14 cellular contexts compared by ENCODE assay signal in the genomic region with DNA sequence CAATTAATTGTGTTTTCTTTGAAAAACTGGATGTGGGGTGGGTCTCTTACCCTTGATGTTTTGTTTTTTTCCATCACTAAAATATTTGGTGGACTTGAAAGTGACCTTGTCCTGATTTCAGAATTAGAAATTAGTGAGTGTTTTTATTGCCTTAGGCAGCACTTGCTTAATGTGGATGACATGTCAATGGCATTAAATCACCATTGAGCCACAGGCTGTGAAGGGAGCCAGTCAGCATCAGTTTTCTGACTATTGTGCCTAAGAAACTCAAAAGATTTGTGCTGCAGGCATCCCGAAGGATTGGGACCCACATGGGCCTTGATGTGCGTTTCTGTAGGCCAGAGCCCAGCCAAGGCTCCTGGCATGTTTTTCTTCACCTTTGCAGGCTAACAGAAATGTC. TPM values are rescaled to one million over a fixed set of nuclear protein-coding genes. Genes with fewer than 3 reads are reported as not detected.
DNase-seq lines count a peak whose midpoint lies in the region; ATAC-seq and TF ChIP-seq lines count a peak whose summit lies in the region.
"Had no signal": no experiment of that assay in that cellular context is flagged by ENCODE, and none has a peak within 500 bp of the region (broad histone marks: within the 10 kb centered on the region; RNA-seq: fewer than 3 reads in every experiment).

No MANE protein-coding gene starts in this region.

- in situ Hi-C loops in GM23248 (cut with MboI) = no loop called here

- no peaks in the 10 kb centered on the region for H3K9me2 ChIP-seq in GM23248 (ENCODE audit: insufficient read depth)

- peaks cover 20% of the 10 kb centered on the region for H3K4me1 Mint-ChIP-seq in activated naive CD8-positive, alpha-beta T cell treated with anti-CD3 and anti-CD28 coated beads for 36 hours

- no peak overlapping the region for H3K27ac Mint-ChIP-seq in activated naive CD8-positive, alpha-beta T cell treated with anti-CD3 and anti-CD28 coated beads for 36 hours
- H3K27ac Mint-ChIP-seq: activated naive CD4-positive, alpha-beta T cell treated with anti-CD3 and anti-CD28 coated beads, Interleukin-2, amount 50 U/mL, for 24 hours had no signal

- H3K9me3 ChIP-seq in GM23248 (ENCODE audit: low read depth) (no peaks in the 10 kb centered on the region), OCI-LY3 (ENCODE audit: insufficient read depth, low read length) (peaks cover 4% of the 10 kb centered on the region; the same call in 1 of the 2 replicates), subcutaneous abdominal adipose tissue (ENCODE audit: control insufficient read depth in 5 of 5, low read length in 5 of 5) (no peaks in the 10 kb centered on the region)

- no peak for ATAC-seq in GM19455 (IDR thresholded peaks at IDR 0.05; ENCODE audit: unreplicated experiment)
- ATAC-seq: left colon had no signal

- DNase-seq in GM23248 = peak; percentile 6
- no peak for DNase-seq in RKO (ENCODE audit: low spot score)
- DNase-seq in pons (ENCODE audit: low spot score) = no peak
- no peak for DNase-seq in activated naive CD8-positive, alpha-beta T cell treated with anti-CD3 and anti-CD28 coated beads for 36 hours
- DNase-seq: Calu3; left colon; NCI-H2081; stimulated activated CD4-positive, alpha-beta T cell treated with anti-CD3 and anti-CD28 coated beads, Interleukin-4, amount 100 ng/mL, for 1 hour had no signal

- H3K79me2 ChIP-seq in GM23248 (ENCODE audit: insufficient read depth) (peaks cover 92% of the 10 kb centered on the region), OCI-LY3 (ENCODE audit: low read length) (peaks cover 91% of the 10 kb centered on the region)

- H3K36me3 ChIP-seq in GM23248 (ENCODE audit: low read depth) = no peaks in the 10 kb centered on the region; the same call in 1 of the 2 replicates
- peaks cover 59% of the 10 kb centered on the region for H3K36me3 ChIP-seq in OCI-LY3 (replicated peaks; ENCODE audit: low read depth, low read length)
- peaks cover 0 to 7% (median 4%) of the 10 kb centered on the region in 5 donors for H3K36me3 ChIP-seq in subcutaneous abdominal adipose tissue (ENCODE audit: control insufficient read depth in 5 of 5, insufficient read depth in 5 of 5, low read length in 5 of 5)

- no peak overlapping the region for H3K9ac ChIP-seq in GM23248
- peak overlapping the region; percentile 64 for H3K9ac ChIP-seq in OCI-LY3 (ENCODE audit: low read length)
- H3K9ac ChIP-seq in subcutaneous abdominal adipose tissue (ENCODE audit: low read length in 5 of 5) = peak overlapping the region in 1 of 5 donors; percentile 26

- no peak overlapping the region for H2AFZ ChIP-seq in GM23248
- no peak overlapping the region for H2AFZ ChIP-seq in OCI-LY3 (ENCODE audit: low read depth, low read length)

- peaks cover 9% of the 10 kb centered on the region for H3F3A ChIP-seq in GM23248 (ENCODE audit: insufficient read depth)

- no peak overlapping the region for H3K4me3 ChIP-seq in GM23248
- H3K4me3 ChIP-seq in OCI-LY3 (ENCODE audit: low read length) = no peak overlapping the region
- no peak overlapping the region for H3K4me3 ChIP-seq in subcutaneous abdominal adipose tissue (ENCODE audit: low read depth in 1 of 5, low read length in 5 of 5)

- H3K4me2 ChIP-seq in GM23248 (ENCODE audit: unreplicated experiment) = no peak overlapping the region
- peak overlapping the region; percentile 57 for H3K4me2 ChIP-seq in OCI-LY3 (ENCODE audit: low read length)

- H3K4me3 Mint-ChIP-seq in activated naive CD8-positive, alpha-beta T cell treated with anti-CD3 and anti-CD28 coated beads for 36 hours = no peak overlapping the region
- H3K4me3 Mint-ChIP-seq: activated naive CD4-positive, alpha-beta T cell treated with anti-CD3 and anti-CD28 coated beads, Interleukin-2, amount 50 U/mL, for 24 hours; stimulated activated naive CD8-positive, alpha-beta T cell treated with anti-CD3 and anti-CD28 coated beads, Interleukin-15, Interleukin-2, amounts not matched to agents 100 ng/mL and 50 ng/mL, for 24 hours had no signal

- peaks cover 7% of the 10 kb centered on the region for H3K9me3 Mint-ChIP-seq in activated naive CD8-positive, alpha-beta T cell treated with anti-CD3 and anti-CD28 coated beads for 36 hours
- H3K9me3 Mint-ChIP-seq: activated naive CD4-positive, alpha-beta T cell treated with anti-CD3 and anti-CD28 coated beads, Interleukin-2, amount 50 U/mL, for 24 hours had no signal

- peaks cover 21% of the 10 kb centered on the region for H3K36me3 Mint-ChIP-seq in activated naive CD8-positive, alpha-beta T cell treated with anti-CD3 and anti-CD28 coated beads for 36 hours

- 97 to 98% methylated on average over 2 of the region's 2 CpGs for whole genome bisulfite sequencing in GM23248 (ENCODE audit: low coverage in 1 of 2, low lambda C conversion rate in 2 of 2, missing lambda C conversion rate in 2 of 2), 2 experiments

- no peaks in the 10 kb centered on the region for H3K27me3 ChIP-seq in GM23248 (replicated peaks; ENCODE audit: insufficient read depth)
- H3K27me3 ChIP-seq in OCI-LY3 (ENCODE audit: low read depth, low read length) = no peaks in the 10 kb centered on the region
- H3K27me3 ChIP-seq in layer of hippocampus (ENCODE audit: control insufficient read depth, insufficient read depth, low read length) = no peaks in the 10 kb centered on the region
- H3K27me3 ChIP-seq in subcutaneous abdominal adipose tissue (ENCODE audit: control insufficient read depth in 5 of 5, insufficient read depth in 4 of 5, low read length in 5 of 5) = no peaks in the 10 kb centered on the region

- H3K27ac ChIP-seq in GM23248 (no peak overlapping the region), OCI-LY3 (ENCODE audit: low read length) (peak overlapping the region; percentile 96), layer of hippocampus (ENCODE audit: low read depth, low read length) (peak overlapping the region; percentile 4), subcutaneous abdominal adipose tissue (ENCODE audit: low read depth, low read length) (peak overlapping the region; percentile 68)

- H3K4me1 ChIP-seq in GM23248 (ENCODE audit: insufficient read depth) (peaks cover 30% of the 10 kb centered on the region), OCI-LY3 (ENCODE audit: low read length) (peaks cover 91% of the 10 kb centered on the region), subcutaneous abdominal adipose tissue (ENCODE audit: control insufficient read depth in 5 of 5, insufficient read depth in 5 of 5, low read length in 5 of 5) (peaks cover 0 to 50% (median 28%) of the 10 kb centered on the region in 5 donors)

- no peaks in the 10 kb centered on the region; the same call in 1 of the 2 replicates for H4K20me1 ChIP-seq in GM23248 (ENCODE audit: insufficient read depth)
- H4K20me1 ChIP-seq in OCI-LY3 (ENCODE audit: insufficient read depth, low read length) = peaks cover 11% of the 10 kb centered on the region

- TF ChIP-seq CTCF in OCI-LY3 (IDR thresholded peaks at IDR 0.05; ENCODE audit: low read depth, low read length) = no peak

- H3K27me3 Mint-ChIP-seq in activated naive CD8-positive, alpha-beta T cell treated with anti-CD3 and anti-CD28 coated beads for 36 hours = no peaks in the 10 kb centered on the region

RNA-seq across cellular contexts. Expression of gene SWAP70, which starts 53.8 kb away (rescaled TPM):
- 41.6 and 46.4 TPM in 2 replicates for total RNA-seq in GM23248 (2014; rRNA removed; shearing (Covaris generic))
- polyA plus RNA-seq in GM23248 (2016; fragmentation: Nextera tagmentation; extraction: Ambion mirVana) = 70.8 and 73.3 TPM in 2 replicates
- 10 to 100 TPM; 10.0 to 10.9 TPM for total RNA-seq in activated naive CD8-positive, alpha-beta T cell treated with anti-CD3 and anti-CD28 coated beads for 36 hours
